1 cellular context compared by ENCODE assay signal in genomic region chr11:119530503-119530902, GRCh38.
TF ChIP-seq lines count a peak whose summit lies in the region.

No MANE protein-coding gene starts in this region.

TF ChIP-seq in K562, 482 proteins besides CTCF, POLR2A, EP300 and RAD21 (continued from another document):
- TF ChIP-seq, protein P1, sequence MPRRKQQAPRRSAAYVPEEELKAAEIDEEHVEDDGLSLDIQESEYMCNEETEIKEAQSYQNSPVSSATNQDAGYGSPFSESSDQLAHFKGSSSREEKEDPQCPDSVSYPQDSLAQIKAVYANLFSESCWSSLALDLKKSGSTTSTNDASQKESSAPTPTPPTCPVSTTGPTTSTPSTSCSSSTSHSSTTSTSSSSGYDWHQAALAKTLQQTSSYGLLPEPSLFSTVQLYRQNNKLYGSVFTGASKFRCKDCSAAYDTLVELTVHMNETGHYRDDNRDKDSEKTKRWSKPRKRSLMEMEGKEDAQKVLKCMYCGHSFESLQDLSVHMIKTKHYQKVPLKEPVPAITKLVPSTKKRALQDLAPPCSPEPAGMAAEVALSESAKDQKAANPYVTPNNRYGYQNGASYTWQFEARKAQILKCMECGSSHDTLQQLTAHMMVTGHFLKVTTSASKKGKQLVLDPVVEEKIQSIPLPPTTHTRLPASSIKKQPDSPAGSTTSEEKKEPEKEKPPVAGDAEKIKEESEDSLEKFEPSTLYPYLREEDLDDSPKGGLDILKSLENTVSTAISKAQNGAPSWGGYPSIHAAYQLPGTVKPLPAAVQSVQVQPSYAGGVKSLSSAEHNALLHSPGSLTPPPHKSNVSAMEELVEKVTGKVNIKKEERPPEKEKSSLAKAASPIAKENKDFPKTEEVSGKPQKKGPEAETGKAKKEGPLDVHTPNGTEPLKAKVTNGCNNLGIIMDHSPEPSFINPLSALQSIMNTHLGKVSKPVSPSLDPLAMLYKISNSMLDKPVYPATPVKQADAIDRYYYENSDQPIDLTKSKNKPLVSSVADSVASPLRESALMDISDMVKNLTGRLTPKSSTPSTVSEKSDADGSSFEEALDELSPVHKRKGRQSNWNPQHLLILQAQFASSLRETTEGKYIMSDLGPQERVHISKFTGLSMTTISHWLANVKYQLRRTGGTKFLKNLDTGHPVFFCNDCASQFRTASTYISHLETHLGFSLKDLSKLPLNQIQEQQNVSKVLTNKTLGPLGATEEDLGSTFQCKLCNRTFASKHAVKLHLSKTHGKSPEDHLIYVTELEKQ (CRISPR knock-in tag; IDR thresholded peaks at IDR 0.05), result no peak
- TF ChIP-seq ESRRA (IDR thresholded peaks at IDR 0.05; ENCODE audit: borderline replicate concordance, low read depth) (no peak), TRIM24 (IDR thresholded peaks at IDR 0.05) (no peak), XRCC3 (IDR thresholded peaks at IDR 0.05) (no peak)
- TF ChIP-seq, protein P2, sequence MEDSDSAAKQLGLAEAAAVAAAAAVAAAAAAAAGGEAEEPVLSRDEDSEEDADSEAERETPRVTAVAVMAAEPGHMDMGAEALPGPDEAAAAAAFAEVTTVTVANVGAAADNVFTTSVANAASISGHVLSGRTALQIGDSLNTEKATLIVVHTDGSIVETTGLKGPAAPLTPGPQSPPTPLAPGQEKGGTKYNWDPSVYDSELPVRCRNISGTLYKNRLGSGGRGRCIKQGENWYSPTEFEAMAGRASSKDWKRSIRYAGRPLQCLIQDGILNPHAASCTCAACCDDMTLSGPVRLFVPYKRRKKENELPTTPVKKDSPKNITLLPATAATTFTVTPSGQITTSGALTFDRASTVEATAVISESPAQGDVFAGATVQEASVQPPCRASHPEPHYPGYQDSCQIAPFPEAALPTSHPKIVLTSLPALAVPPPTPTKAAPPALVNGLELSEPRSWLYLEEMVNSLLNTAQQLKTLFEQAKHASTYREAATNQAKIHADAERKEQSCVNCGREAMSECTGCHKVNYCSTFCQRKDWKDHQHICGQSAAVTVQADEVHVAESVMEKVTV (CRISPR knock-in tag; IDR thresholded peaks at IDR 0.05), result no peak
